In the genomic region with DNA sequence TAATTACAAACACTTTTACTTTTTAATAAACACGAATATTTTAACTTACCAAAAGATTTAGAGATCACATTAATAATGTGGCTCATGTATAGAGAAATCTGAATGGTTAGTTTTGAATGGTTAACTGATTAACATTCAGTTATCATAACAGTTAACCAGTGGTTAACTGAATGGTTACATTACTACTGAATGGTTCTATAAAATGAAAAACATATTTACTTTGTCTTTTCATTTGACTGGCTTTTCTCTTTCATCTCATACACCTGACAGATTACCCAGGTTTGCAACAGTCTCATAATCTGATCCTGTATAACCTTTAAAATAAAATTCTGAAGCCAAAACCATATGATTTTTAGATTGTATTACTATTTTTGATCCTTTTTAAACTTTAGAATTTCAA, we compare ENCODE assay signal across 20 cellular contexts.
"Had no signal": no experiment of that assay in that cellular context is flagged by ENCODE, and none has a peak within 500 bp of the region (broad histone marks: within the 10 kb centered on the region; RNA-seq: fewer than 3 reads in every experiment).

No MANE protein-coding gene starts in this region.

- DNase-seq: activated CD4-positive, alpha-beta T cell treated with anti-CD3 and anti-CD28 coated beads for 1 hour; activated gamma-delta T cell; effector CD8-positive, alpha-beta T cell; glutamatergic neuron; hippocampal formation; islet precursor cell; midbrain; nephron progenitor cell; occipital lobe; psoas muscle; right lobe of liver; stimulated activated CD4-positive, alpha-beta T cell treated with anti-CD3 and anti-CD28 coated beads, Interleukin-1b, Interleukin-23, amount 100 ng/mL, for 48 hours; stimulated activated naive CD8-positive, alpha-beta T cell treated with anti-CD3 and anti-CD28 coated beads, Interleukin-15, Interleukin-2, amounts not matched to agents 100 U/mL and 50 U/mL, for 24 hours; substantia nigra; tibial artery; WERI-Rb-1 had no signal

- H3K4me3 ChIP-seq: cardiac muscle cell, psoas muscle, right lobe of liver, tibial artery had no signal

- H3K9me3 Mint-ChIP-seq: activated naive CD4-positive, alpha-beta T cell treated with anti-CD3 and anti-CD28 coated beads, Interleukin-2, amount 50 U/mL, for 24 hours; dendritic cell treated with granulocyte-macrophage colony-stimulating factor and Interleukin-4, amounts not matched to agents 40 ng/mL and 50 ng/mL, for 4 days; nephron progenitor cell had no signal

- H3K27ac ChIP-seq: cardiac muscle cell, psoas muscle, right lobe of liver, tibial artery, WERI-Rb-1 had no signal

- H3K27me3 ChIP-seq: cardiac muscle cell, right lobe of liver, tibial artery had no signal

- H3K9me3 ChIP-seq: psoas muscle, right lobe of liver, tibial artery had no signal

- H3K27me3 Mint-ChIP-seq: activated naive CD4-positive, alpha-beta T cell treated with anti-CD3 and anti-CD28 coated beads, Interleukin-2, amount 50 U/mL, for 24 hours had no signal

- ATAC-seq: left lobe of liver; psoas muscle; right lobe of liver; stimulated activated naive CD8-positive, alpha-beta T cell treated with anti-CD3 and anti-CD28 coated beads, Interleukin-15, Interleukin-2, amounts not matched to agents 100 U/mL and 50 U/mL, for 24 hours had no signal

- H3K4me1 Mint-ChIP-seq: nephron progenitor cell had no signal

- H3K27ac Mint-ChIP-seq: activated naive CD4-positive, alpha-beta T cell treated with anti-CD3 and anti-CD28 coated beads, Interleukin-2, amount 50 U/mL, for 24 hours; dendritic cell treated with granulocyte-macrophage colony-stimulating factor and Interleukin-4, amounts not matched to agents 40 ng/mL and 50 ng/mL, for 4 days; nephron progenitor cell had no signal

- H3K4me3 Mint-ChIP-seq: activated naive CD4-positive, alpha-beta T cell treated with anti-CD3 and anti-CD28 coated beads, Interleukin-2, amount 50 U/mL, for 24 hours; dendritic cell treated with granulocyte-macrophage colony-stimulating factor and Interleukin-4, amounts not matched to agents 40 ng/mL and 50 ng/mL, for 4 days; nephron progenitor cell had no signal
